Comparison of ENCODE assay signal across 1 cellular context in the genomic region with DNA sequence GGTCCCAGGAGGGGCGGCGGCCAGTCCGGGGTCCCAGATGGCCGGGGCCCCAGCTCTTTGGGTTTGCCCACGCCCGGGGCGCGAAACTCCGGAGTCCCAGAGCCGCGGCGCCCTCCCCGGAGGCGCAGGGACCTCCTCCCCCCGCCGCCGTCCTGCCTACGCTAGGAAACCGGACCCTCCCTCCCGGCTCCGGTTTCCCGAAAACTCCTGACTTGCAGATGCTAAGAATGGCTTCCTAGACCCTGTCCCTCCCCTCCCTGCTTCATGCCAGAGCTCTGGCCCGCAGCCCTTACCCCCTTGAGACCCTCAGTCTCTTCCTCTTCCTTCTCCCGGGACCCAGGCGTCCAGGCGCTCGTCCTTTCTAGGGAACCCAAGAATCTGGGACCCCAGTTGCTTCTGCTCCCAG.
A peak's percentile ranks its signal among the peaks of the same experiment; 100 is the strongest.
TF ChIP-seq lines count a peak whose summit lies in the region.

No MANE protein-coding gene starts in this region.

TF ChIP-seq in IMR-90, 13 proteins besides CTCF, POLR2A, EP300 and RAD21:
- TF ChIP-seq RFX5 (IDR thresholded peaks at IDR 0.05; ENCODE audit: low read depth, low read length), result peak; percentile 58; the same call in 1 of the 2 replicates
- TF ChIP-seq USF2 (IDR thresholded peaks at IDR 0.05; ENCODE audit: low read depth, low read length), result no peak
- TF ChIP-seq, protein P1, sequence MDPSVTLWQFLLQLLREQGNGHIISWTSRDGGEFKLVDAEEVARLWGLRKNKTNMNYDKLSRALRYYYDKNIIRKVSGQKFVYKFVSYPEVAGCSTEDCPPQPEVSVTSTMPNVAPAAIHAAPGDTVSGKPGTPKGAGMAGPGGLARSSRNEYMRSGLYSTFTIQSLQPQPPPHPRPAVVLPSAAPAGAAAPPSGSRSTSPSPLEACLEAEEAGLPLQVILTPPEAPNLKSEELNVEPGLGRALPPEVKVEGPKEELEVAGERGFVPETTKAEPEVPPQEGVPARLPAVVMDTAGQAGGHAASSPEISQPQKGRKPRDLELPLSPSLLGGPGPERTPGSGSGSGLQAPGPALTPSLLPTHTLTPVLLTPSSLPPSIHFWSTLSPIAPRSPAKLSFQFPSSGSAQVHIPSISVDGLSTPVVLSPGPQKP (IDR thresholded peaks at IDR 0.05; ENCODE audit: borderline replicate concordance, low read depth, low read length), result no peak
TF ChIP-seq in IMR-90: peak in this region for 1.
